ENCODE assay signal across 20 cellular contexts in the genomic region with DNA sequence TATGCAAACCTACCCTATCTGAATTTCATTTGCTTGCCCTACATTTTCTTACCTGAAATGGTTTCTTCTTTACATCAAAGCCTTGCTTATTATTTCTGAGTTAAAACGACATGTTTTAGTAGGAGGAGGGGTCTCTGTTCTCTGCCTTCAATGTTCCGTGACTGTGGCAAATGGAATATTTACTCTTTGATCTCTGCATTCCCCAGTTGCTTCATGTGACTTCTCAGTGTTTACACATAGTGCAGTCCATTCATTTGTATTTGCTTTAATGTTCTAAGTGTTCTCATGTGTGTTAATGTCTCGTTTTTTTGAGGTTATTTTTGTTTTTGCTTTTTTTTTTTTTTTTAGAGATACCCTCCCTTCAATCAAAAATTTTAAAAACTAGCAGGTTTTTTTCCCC.
DNase-seq lines count a peak whose midpoint lies in the region; FAIRE-seq and TF ChIP-seq lines count a peak whose summit lies in the region.
"Had no signal": no experiment of that assay in that cellular context is flagged by ENCODE, and none has a peak within 500 bp of the region (broad histone marks: within the 10 kb centered on the region; RNA-seq: fewer than 3 reads in every experiment).

No MANE protein-coding gene starts in this region.

- peaks cover 41% of the 10 kb centered on the region for H3K36me3 Mint-ChIP-seq in osteocyte (ENCODE audit: unreplicated experiment)
- H3K36me3 Mint-ChIP-seq in neural progenitor cell: peaks cover 13% of the 10 kb centered on the region
- H3K36me3 Mint-ChIP-seq: activated naive CD8-positive, alpha-beta T cell had no signal

- H3K27me3 ChIP-seq in neural progenitor cell: no peaks in the 10 kb centered on the region
- H3K27me3 ChIP-seq: brain microvascular endothelial cell, MG63, tibial artery had no signal

- H3K9me3 Mint-ChIP-seq in osteocyte (ENCODE audit: unreplicated experiment) (no peaks in the 10 kb centered on the region), neural progenitor cell (no peaks in the 10 kb centered on the region)
- H3K9me3 Mint-ChIP-seq: activated CD4-positive, alpha-beta T cell treated with anti-CD3 and anti-CD28 coated beads, Interleukin-2, amount 10 ng/mL, durations not matched to agents 7 days and 5 days; activated T-cell treated with anti-CD3 and anti-CD28 coated beads, Interleukin-2, amount 50 U/mL, for 4 hours had no signal

- H3K4me3 Mint-ChIP-seq in osteocyte (ENCODE audit: unreplicated experiment) (no peak overlapping the region), neural progenitor cell (no peak overlapping the region)
- H3K4me3 Mint-ChIP-seq: activated CD4-positive, alpha-beta T cell treated with anti-CD3 and anti-CD28 coated beads, Interleukin-2, amount 10 ng/mL, durations not matched to agents 7 days and 5 days; activated naive CD8-positive, alpha-beta T cell; activated T-cell treated with anti-CD3 and anti-CD28 coated beads, Interleukin-2, amount 50 U/mL, for 4 hours had no signal

- DNase-seq in HT-29 (ENCODE audit: low spot score) (peak; percentile 26), NCI-H345 (lab: John Stamatoyannopoulos, UW) (peak; percentile 77), osteocyte (ENCODE audit: extremely low spot score, unreplicated experiment) (no peak), neural progenitor cell (ENCODE audit: low spot score) (no peak), OCI-M1 (lab: John Stamatoyannopoulos, UW) (no peak), epidermal melanocyte (ENCODE audit: insufficient read length, low spot score) (no peak)
- DNase-seq: activated CD4-positive, alpha-beta T cell treated with anti-CD3 and anti-CD28 coated beads, Interleukin-2, amount 10 ng/mL, durations not matched to agents 7 days and 5 days; activated T-cell treated with anti-CD3 and anti-CD28 coated beads, Interleukin-2, amount 50 U/mL, for 4 hours; brain microvascular endothelial cell; dermis blood vessel endothelial cell; DMS 273 treated with DMSO at 0.1 percent for 48 hours; kidney; MG63; mucosa of descending colon; occipital lobe; small intestine; tibial artery had no signal

- H3K4me1 ChIP-seq in neural progenitor cell: no peaks in the 10 kb centered on the region
- H3K4me1 ChIP-seq: tibial artery had no signal

- no peaks in the 10 kb centered on the region for H3K27me3 Mint-ChIP-seq in osteocyte (ENCODE audit: unreplicated experiment)
- H3K27me3 Mint-ChIP-seq in neural progenitor cell (ENCODE audit: insufficient read depth, low read depth): no peaks in the 10 kb centered on the region
- H3K27me3 Mint-ChIP-seq: activated CD4-positive, alpha-beta T cell treated with anti-CD3 and anti-CD28 coated beads, Interleukin-2, amount 10 ng/mL, durations not matched to agents 7 days and 5 days; activated naive CD8-positive, alpha-beta T cell had no signal

- TF ChIP-seq CTCF in osteocyte (IDR thresholded peaks at IDR 0.05): no peak
- TF ChIP-seq CTCF in neural progenitor cell (IDR thresholded peaks at IDR 0.05): no peak

- no peaks in the 10 kb centered on the region for H3K9me3 ChIP-seq in neural progenitor cell (ENCODE audit: low read depth)
- H3K9me3 ChIP-seq: MG63, mucosa of descending colon, tibial artery had no signal

- H4K20me1 ChIP-seq in neural progenitor cell (ENCODE audit: low read depth): no peaks in the 10 kb centered on the region

- H3K4me1 Mint-ChIP-seq in osteocyte (ENCODE audit: unreplicated experiment) (peaks cover 12% of the 10 kb centered on the region), neural progenitor cell (peaks cover 8% of the 10 kb centered on the region)
- H3K4me1 Mint-ChIP-seq: activated CD4-positive, alpha-beta T cell treated with anti-CD3 and anti-CD28 coated beads, Interleukin-2, amount 10 ng/mL, durations not matched to agents 7 days and 5 days had no signal

- H3F3A ChIP-seq in neural progenitor cell (ENCODE audit: low read depth): no peaks in the 10 kb centered on the region

- peak; percentile 70 for FAIRE-seq in endometrium (lab: Jason Lieb, UNC)
- FAIRE-seq: kidney, small intestine, TTC549 had no signal

- no peaks in the 10 kb centered on the region for H3K79me2 ChIP-seq in neural progenitor cell (ENCODE audit: low read depth)

- no peak overlapping the region for H3K27ac ChIP-seq in neural progenitor cell
- H3K27ac ChIP-seq: brain microvascular endothelial cell, tibial artery had no signal

- H3K36me3 ChIP-seq in neural progenitor cell: peaks cover 5% of the 10 kb centered on the region
- H3K36me3 ChIP-seq: MG63 had no signal

- H3K27ac Mint-ChIP-seq in osteocyte (ENCODE audit: unreplicated experiment) (peak overlapping the region; percentile 51), neural progenitor cell (no peak overlapping the region)
- H3K27ac Mint-ChIP-seq: activated CD4-positive, alpha-beta T cell treated with anti-CD3 and anti-CD28 coated beads, Interleukin-2, amount 10 ng/mL, durations not matched to agents 7 days and 5 days; activated naive CD8-positive, alpha-beta T cell had no signal

- no peak overlapping the region for H3K4me2 ChIP-seq in neural progenitor cell

- no peak overlapping the region for H2AFZ ChIP-seq in neural progenitor cell (replicated peaks)

- H3K4me3 ChIP-seq in neural progenitor cell: no peak overlapping the region
- H3K4me3 ChIP-seq: MG63, mucosa of descending colon, tibial artery had no signal

- H3K9ac ChIP-seq in neural progenitor cell: no peak overlapping the region

Comparison
In these comparisons a context has a peak if more than half of its experiments do, and no peak if none do; other contexts are left out.
1. DNase-seq: peak in HT-29 (single experiment) and NCI-H345 (single experiment); none in osteocyte (single experiment), neural progenitor cell (single experiment), OCI-M1 (single experiment) and epidermal melanocyte (single experiment).